25 cellular contexts compared by ENCODE assay signal in the genomic region with DNA sequence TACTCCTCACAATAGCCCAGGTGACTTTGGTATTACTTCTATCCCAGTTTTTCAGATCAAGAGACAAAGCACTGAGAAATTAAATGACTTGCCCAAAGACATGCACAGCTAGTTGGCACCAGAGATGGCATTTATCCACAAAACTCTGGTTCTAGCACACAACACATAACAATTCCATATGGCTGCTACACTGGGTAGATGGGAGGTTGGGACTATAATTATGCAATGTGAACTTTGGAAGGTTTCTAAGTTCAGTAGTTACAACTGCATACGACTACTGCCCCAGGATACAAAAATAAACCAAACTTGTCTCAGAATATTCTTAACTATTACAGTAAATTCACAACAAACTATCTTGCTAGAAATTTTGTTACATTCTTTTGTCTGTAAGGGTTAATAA. TPM values are rescaled to one million over a fixed set of nuclear protein-coding genes. Genes with fewer than 3 reads are reported as not detected.
"Had no signal": no experiment of that assay in that cellular context is flagged by ENCODE, and none has a peak within 500 bp of the region (broad histone marks: within the 10 kb centered on the region; RNA-seq: fewer than 3 reads in every experiment).

No MANE protein-coding gene starts in this region.

- H3K27me3 ChIP-seq: adrenal gland, Peyer's patch had no signal

- DNase-seq: activated CD4-positive, alpha-beta T cell treated with anti-CD3 and anti-CD28 coated beads for 48 hours; activated CD4-positive, alpha-beta T cell treated with anti-CD3 and anti-CD28 coated beads, Interleukin-2, amount 50 U/mL, for 4 hours; activated CD4-positive, CD25-positive, alpha-beta regulatory T cell treated with anti-CD3 and anti-CD28 coated beads, Interleukin-2, amount 50 U/mL, for 72 hours; activated CD8-positive, alpha-beta memory T cell treated with anti-CD3 and anti-CD28 coated beads, Interleukin-2, amount 50 U/mL, for 48 hours; activated CD8-positive, alpha-beta T cell treated with anti-CD3 and anti-CD28 coated beads, Interleukin-2, amount 10 ng/mL, durations not matched to agents 7 days and 5 days; activated naive CD4-positive, alpha-beta T cell treated with anti-CD3 and anti-CD28 coated beads, Interleukin-2, amount 50 U/mL, for 16 hours; activated naive CD8-positive, alpha-beta T cell treated with anti-CD3 and anti-CD28 coated beads, Interleukin-2, amount 10 ng/mL, durations not matched to agents 7 days and 5 days; activated T-cell treated with anti-CD3 and anti-CD28 coated beads, Interleukin-2, amount 50 U/mL, for 1 hour; adrenal gland; anterior cingulate cortex; Karpas-422; MM.1S; NCI-H1105 treated with DMSO at 0.1 percent for 48 hours; NCI-H1436 treated with DMSO at 0.1 percent for 48 hours; NCI-H187; NCI-H2081; NCI-H510A treated with DMSO at 0.1 percent for 48 hours; NCI-H69; Peyer's patch; SHP77 treated with DMSO at 0.1 percent for 48 hours; T-helper 9 cell had no signal

- H3K4me3 Mint-ChIP-seq: activated CD8-positive, alpha-beta T cell treated with anti-CD3 and anti-CD28 coated beads, Interleukin-2, amount 10 ng/mL, durations not matched to agents 7 days and 5 days; activated naive CD8-positive, alpha-beta T cell treated with anti-CD3 and anti-CD28 coated beads, Interleukin-2, amount 10 ng/mL, durations not matched to agents 7 days and 5 days; T-helper 1 cell treated with Interleukin-12 subunit alpha and Interleukin-12 subunit beta and Interleukin-4 antibody, amounts not matched to agents 30 μg/mL and 1 μg/mL, for 36 hours; WTC11 had no signal

- H3K27ac Mint-ChIP-seq: activated CD8-positive, alpha-beta T cell treated with anti-CD3 and anti-CD28 coated beads, Interleukin-2, amount 10 ng/mL, durations not matched to agents 7 days and 5 days; activated naive CD8-positive, alpha-beta T cell treated with anti-CD3 and anti-CD28 coated beads, Interleukin-2, amount 10 ng/mL, durations not matched to agents 7 days and 5 days; T-helper 1 cell treated with Interleukin-12 subunit alpha and Interleukin-12 subunit beta and Interleukin-4 antibody, amounts not matched to agents 30 μg/mL and 1 μg/mL, for 36 hours; WTC11 had no signal

- H3K27ac ChIP-seq: adrenal gland, RWPE1 had no signal

- H3K9me3 Mint-ChIP-seq: activated naive CD8-positive, alpha-beta T cell treated with anti-CD3 and anti-CD28 coated beads, Interleukin-2, amount 10 ng/mL, durations not matched to agents 7 days and 5 days; T-helper 1 cell treated with Interleukin-12 subunit alpha and Interleukin-12 subunit beta and Interleukin-4 antibody, amounts not matched to agents 30 μg/mL and 1 μg/mL, for 36 hours had no signal

- ATAC-seq: activated CD8-positive, alpha-beta T cell treated with anti-CD3 and anti-CD28 coated beads, Interleukin-2, amount 10 ng/mL, durations not matched to agents 7 days and 5 days; K562; WTC11 had no signal

- H3K36me3 Mint-ChIP-seq: activated naive CD8-positive, alpha-beta T cell treated with anti-CD3 and anti-CD28 coated beads, Interleukin-2, amount 10 ng/mL, durations not matched to agents 7 days and 5 days; WTC11 had no signal

- H3K4me3 ChIP-seq: adrenal gland, K562, Peyer's patch had no signal

- H3K4me1 Mint-ChIP-seq: activated naive CD8-positive, alpha-beta T cell treated with anti-CD3 and anti-CD28 coated beads, Interleukin-2, amount 10 ng/mL, durations not matched to agents 7 days and 5 days; WTC11 had no signal

- H3K9me3 ChIP-seq: adrenal gland, Peyer's patch had no signal

- H3K36me3 ChIP-seq: adrenal gland, Peyer's patch had no signal

- H3K27me3 Mint-ChIP-seq: activated naive CD8-positive, alpha-beta T cell treated with anti-CD3 and anti-CD28 coated beads, Interleukin-2, amount 10 ng/mL, durations not matched to agents 7 days and 5 days had no signal

RNA-seq across cellular contexts. Expression of gene MLIP, which starts 54.2 kb away (rescaled TPM):
- total RNA-seq: activated CD8-positive, alpha-beta T cell treated with anti-CD3 and anti-CD28 coated beads, Interleukin-2, amount 10 ng/mL, durations not matched to agents 7 days and 5 days; activated naive CD8-positive, alpha-beta T cell treated with anti-CD3 and anti-CD28 coated beads, Interleukin-2, amount 10 ng/mL, durations not matched to agents 7 days and 5 days; K562; WTC11 had no signal
- polyA plus RNA-seq: K562 had no signal
